1 cellular context compared by ENCODE assay signal in genomic region chr17:68048996-68049395, GRCh38.
TF ChIP-seq lines count a peak whose summit lies in the region.

No MANE protein-coding gene starts in this region.

TF ChIP-seq in IMR-90, 13 proteins besides CTCF, POLR2A, EP300 and RAD21 (continued from another document):
- no peak for TF ChIP-seq BHLHE40 (IDR thresholded peaks at IDR 0.05; ENCODE audit: low read depth, low read length)
- no peak for TF ChIP-seq FOS (IDR thresholded peaks at IDR 0.05; ENCODE audit: low read depth, low read length)
- TF ChIP-seq MAZ (IDR thresholded peaks at IDR 0.05; ENCODE audit: borderline replicate concordance, low read depth, low read length): no peak
- no peak for TF ChIP-seq ELK1 (IDR thresholded peaks at IDR 0.05; ENCODE audit: borderline replicate concordance, low read depth, low read length)
- no peak for TF ChIP-seq CEBPB (IDR thresholded peaks at IDR 0.05; ENCODE audit: low read depth, low read length)
- no peak for TF ChIP-seq USF2 (IDR thresholded peaks at IDR 0.05; ENCODE audit: low read depth, low read length)
TF ChIP-seq in IMR-90: peak in this region for 0.
